In the genomic region with DNA sequence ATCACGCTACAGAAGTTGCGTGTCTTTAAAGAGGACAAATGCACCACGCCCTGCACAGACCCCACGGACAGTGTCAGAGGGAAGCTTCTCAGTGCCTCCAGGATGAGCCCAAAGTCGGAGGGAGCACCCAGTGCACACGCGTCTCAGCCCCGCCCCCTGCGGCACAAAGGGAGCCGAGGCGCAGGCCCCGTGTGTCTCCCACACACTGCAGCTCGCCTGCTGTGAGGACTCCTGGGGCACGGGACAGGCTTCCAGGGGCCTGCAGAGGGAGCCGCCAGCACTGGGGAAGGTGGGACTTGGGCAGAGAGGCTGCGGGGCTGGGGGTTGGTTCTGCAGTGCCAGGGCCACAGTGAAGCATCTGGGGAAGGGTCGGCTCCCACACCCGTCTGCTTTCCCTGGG, we compare ENCODE assay signal across 26 cellular contexts.
A peak's percentile ranks its signal among the peaks of the same experiment; 100 is the strongest.
DNase-seq lines count a peak whose midpoint lies in the region; ATAC-seq and TF ChIP-seq lines count a peak whose summit lies in the region.
"Had no signal": no experiment of that assay in that cellular context is flagged by ENCODE, and none has a peak within 500 bp of the region (broad histone marks: within the 10 kb centered on the region; RNA-seq: fewer than 3 reads in every experiment).

No MANE protein-coding gene starts in this region.

- H4K20me1 ChIP-seq in DND-41 (ENCODE audit: insufficient read depth, low read length) (peaks cover 12% of the 10 kb centered on the region; the same call in 1 of the 2 replicates), OCI-LY7 (ENCODE audit: insufficient read depth, low read length) (no peaks in the 10 kb centered on the region)

- H3K27ac Mint-ChIP-seq in endodermal cell: no peak overlapping the region
- H3K27ac Mint-ChIP-seq: activated naive CD8-positive, alpha-beta T cell treated with anti-CD3 and anti-CD28 coated beads, Interleukin-2, amount 10 ng/mL, durations not matched to agents 7 days and 5 days; progenitor cell of endocrine pancreas; stimulated activated naive B cell treated with anti-CD40 and anti-IgM and Interleukin-4, amounts not matched to agents 10 μg/mL and 1 μg/mL and 100 μg/mL, for 72 hours had no signal

- H3K27me3 ChIP-seq in BE2C (no peaks in the 10 kb centered on the region), DND-41 (ENCODE audit: insufficient read depth, low read length, poor library complexity) (no peaks in the 10 kb centered on the region), endodermal cell (ENCODE audit: control insufficient read depth, insufficient read depth, low read length, poor library complexity, severe bottlenecking) (no peaks in the 10 kb centered on the region)
- H3K27me3 ChIP-seq: ascending aorta, cardiac muscle cell, gastroesophageal sphincter, left lung, Peyer's patch had no signal

- H3K4me3 ChIP-seq in BE2C (ENCODE audit: low read depth, low read length) (no peak overlapping the region), DND-41 (ENCODE audit: low read depth in 1 of 2, low read length in 2 of 2) (no peak overlapping the region), OCI-LY7 (ENCODE audit: low read depth, low read length, poor library complexity, severe bottlenecking) (no peak overlapping the region), endodermal cell (ENCODE audit: low read length) (no peak overlapping the region)
- H3K4me3 ChIP-seq: ascending aorta, cardiac muscle cell, gastroesophageal sphincter, left lung, Peyer's patch, thoracic aorta had no signal

- H3K9me3 ChIP-seq in BE2C (no peaks in the 10 kb centered on the region), DND-41 (ENCODE audit: insufficient read depth, low read length, severe bottlenecking) (no peaks in the 10 kb centered on the region), OCI-LY7 (ENCODE audit: low read length) (no peaks in the 10 kb centered on the region), endodermal cell (ENCODE audit: control insufficient read depth, low read length) (no peaks in the 10 kb centered on the region)
- H3K9me3 ChIP-seq: ascending aorta, gastroesophageal sphincter, left lung, Peyer's patch, thoracic aorta had no signal

- POLR2A ChIA-PET in OCI-LY7 (lab: Charles Lee): no interaction called here

- CTCF ChIA-PET in OCI-LY7 (lab: Charles Lee; ENCODE audit: unreplicated experiment): no interaction called here

- DNase-seq in BE2C (peak; percentile 71), DND-41 (no peak), OCI-LY7 (ENCODE audit: low spot score) (no peak), endodermal cell (no peak), NCI-H1694 treated with DMSO at 0.1 percent for 48 hours (lab: John Stamatoyannopoulos, UW) (no peak)
- DNase-seq: activated effector memory CD4-positive, alpha-beta T cell treated with anti-CD3 and anti-CD28 coated beads, Interleukin-2, amount 50 U/mL, for 16 hours; activated naive CD8-positive, alpha-beta T cell treated with anti-CD3 and anti-CD28 coated beads, Interleukin-2, amount 10 ng/mL, durations not matched to agents 7 days and 5 days; activated T-cell treated with anti-CD3 and anti-CD28 coated beads for 4 hours; mesenchymal stem cell; NCI-H1417; NCI-H2081 treated with DMSO at 0.1 percent for 48 hours; NCI-H446 treated with DMSO at 0.1 percent for 48 hours; NK-92 treated with Interleukin-12 subunit alpha and Interleukin-12 subunit beta, amount 100 ng/mL, for 24 hours; Peyer's patch; SIG-M5; stimulated activated naive B cell treated with anti-CD40 and anti-IgM and Interleukin-4, amounts not matched to agents 10 μg/mL and 1 μg/mL and 100 μg/mL, for 72 hours; T-helper 1 cell had no signal

- no peaks in the 10 kb centered on the region for H3K4me1 Mint-ChIP-seq in endodermal cell
- H3K4me1 Mint-ChIP-seq: activated naive CD8-positive, alpha-beta T cell treated with anti-CD3 and anti-CD28 coated beads, Interleukin-2, amount 10 ng/mL, durations not matched to agents 7 days and 5 days; stimulated activated naive B cell treated with anti-CD40 and anti-IgM and Interleukin-4, amounts not matched to agents 10 μg/mL and 1 μg/mL and 100 μg/mL, for 72 hours had no signal

- no peaks in the 10 kb centered on the region for H3K27me3 Mint-ChIP-seq in endodermal cell (ENCODE audit: insufficient read depth)
- H3K27me3 Mint-ChIP-seq: activated naive CD8-positive, alpha-beta T cell treated with anti-CD3 and anti-CD28 coated beads, Interleukin-2, amount 10 ng/mL, durations not matched to agents 7 days and 5 days; progenitor cell of endocrine pancreas; stimulated activated naive B cell treated with anti-CD40 and anti-IgM and Interleukin-4, amounts not matched to agents 10 μg/mL and 1 μg/mL and 100 μg/mL, for 72 hours had no signal

- no peaks in the 10 kb centered on the region for H3K9me2 ChIP-seq in OCI-LY7 (ENCODE audit: insufficient read depth, low read length)

- H3K27ac ChIP-seq in DND-41 (ENCODE audit: low read length) (no peak overlapping the region), OCI-LY7 (ENCODE audit: low read depth, low read length, poor library complexity, severe bottlenecking) (no peak overlapping the region), endodermal cell (ENCODE audit: low read depth, low read length) (no peak overlapping the region)
- H3K27ac ChIP-seq: ascending aorta, cardiac muscle cell, gastroesophageal sphincter, left lung, Peyer's patch, thoracic aorta had no signal

- H3K79me2 ChIP-seq in DND-41 (ENCODE audit: insufficient read depth, low read length) (no peaks in the 10 kb centered on the region), OCI-LY7 (ENCODE audit: insufficient read depth, low read depth, low read length) (no peaks in the 10 kb centered on the region)

- intact Hi-C loops in OCI-LY7 (cut with micrococcal nuclease; ENCODE audit: unreplicated experiment): no loop called here

- H2AFZ ChIP-seq in DND-41 (ENCODE audit: low read depth, low read length) (no peak overlapping the region), OCI-LY7 (ENCODE audit: low read length) (no peak overlapping the region)

- no peaks in the 10 kb centered on the region for H3K9me3 Mint-ChIP-seq in endodermal cell
- H3K9me3 Mint-ChIP-seq: activated naive CD8-positive, alpha-beta T cell treated with anti-CD3 and anti-CD28 coated beads, Interleukin-2, amount 10 ng/mL, durations not matched to agents 7 days and 5 days; stimulated activated naive B cell treated with anti-CD40 and anti-IgM and Interleukin-4, amounts not matched to agents 10 μg/mL and 1 μg/mL and 100 μg/mL, for 72 hours had no signal

- H3K4me1 ChIP-seq in BE2C: no peaks in the 10 kb centered on the region
- H3K4me1 ChIP-seq in DND-41 (ENCODE audit: insufficient read depth, low read length): no peaks in the 10 kb centered on the region
- no peaks in the 10 kb centered on the region for H3K4me1 ChIP-seq in OCI-LY7 (ENCODE audit: insufficient read depth, low read length, poor library complexity, severe bottlenecking)
- no peaks in the 10 kb centered on the region for H3K4me1 ChIP-seq in endodermal cell (ENCODE audit: control insufficient read depth, insufficient read depth, low read length)
- H3K4me1 ChIP-seq: ascending aorta, left lung, Peyer's patch had no signal

- H3K36me3 ChIP-seq in BE2C: no peaks in the 10 kb centered on the region
- no peaks in the 10 kb centered on the region; the same call in 1 of the 2 replicates for H3K36me3 ChIP-seq in DND-41 (ENCODE audit: insufficient read depth, low read length)
- H3K36me3 ChIP-seq in OCI-LY7 (ENCODE audit: insufficient read depth, low read length): no peaks in the 10 kb centered on the region
- H3K36me3 ChIP-seq in endodermal cell (ENCODE audit: control insufficient read depth, insufficient read depth, low read length): no peaks in the 10 kb centered on the region
- H3K36me3 ChIP-seq: cardiac muscle cell had no signal

- H3K9ac ChIP-seq in DND-41 (ENCODE audit: low read depth, low read length): no peak overlapping the region
- H3K9ac ChIP-seq in endodermal cell (ENCODE audit: extremely low read depth, low read length, poor library complexity, severe bottlenecking): no peak overlapping the region

- no peaks in the 10 kb centered on the region for H3K36me3 Mint-ChIP-seq in endodermal cell (ENCODE audit: low read depth)
- H3K36me3 Mint-ChIP-seq: activated naive CD8-positive, alpha-beta T cell treated with anti-CD3 and anti-CD28 coated beads, Interleukin-2, amount 10 ng/mL, durations not matched to agents 7 days and 5 days had no signal

- H3K4me3 Mint-ChIP-seq in endodermal cell: no peak overlapping the region
- H3K4me3 Mint-ChIP-seq: activated naive CD8-positive, alpha-beta T cell treated with anti-CD3 and anti-CD28 coated beads, Interleukin-2, amount 10 ng/mL, durations not matched to agents 7 days and 5 days; stimulated activated naive B cell treated with anti-CD40 and anti-IgM and Interleukin-4, amounts not matched to agents 10 μg/mL and 1 μg/mL and 100 μg/mL, for 72 hours had no signal

- TF ChIP-seq CTCF in BE2C (IDR thresholded peaks at IDR 0.05; ENCODE audit: low read depth, low read length): peak; percentile 48
- peak; percentile 43 for TF ChIP-seq CTCF in DND-41 (IDR thresholded peaks at IDR 0.05; ENCODE audit: borderline replicate concordance, extremely low read depth, low read length, poor library complexity, severe bottlenecking)
- TF ChIP-seq CTCF in OCI-LY7 (conservative IDR thresholded peaks at IDR 0.05; ENCODE audit: low read length): peak; percentile 36
- TF ChIP-seq CTCF in endodermal cell (conservative IDR thresholded peaks at IDR 0.05): peak; percentile 19

- no TSS peak for BruUV-seq in OCI-LY7 (replicated peaks; lab: Mats Ljungman, UMichigan)

- WGBS in endodermal cell (ENCODE audit: insufficient coverage in 1 of 2, insufficient read length in 1 of 2), 2 experiments: 86 to 87% methylated on average over 17 to 18 of the region's 18 CpGs

- H3K4me2 ChIP-seq in DND-41 (ENCODE audit: insufficient read depth, low read length) (no peak overlapping the region), OCI-LY7 (ENCODE audit: low read length) (no peak overlapping the region)

- peak; percentile 44; the same call in 1 of the 3 replicates for ATAC-seq in DND-41 (ENCODE audit: insufficient read depth, low read depth)
- no peak for ATAC-seq in HG02610 (IDR thresholded peaks at IDR 0.05; ENCODE audit: unreplicated experiment)
- no peak for ATAC-seq in GM21576 (IDR thresholded peaks at IDR 0.05; ENCODE audit: unreplicated experiment)
- ATAC-seq: activated CD4-positive, CD25-positive, alpha-beta regulatory T cell treated with anti-CD3 and anti-CD28 coated beads, Interleukin-2, amount 50 U/mL, for 24 hours; gastroesophageal sphincter; stimulated activated naive B cell treated with anti-CD40 and anti-IgM and Interleukin-4, amounts not matched to agents 10 μg/mL and 1 μg/mL and 100 μg/mL, for 72 hours had no signal
